Comparison of ENCODE assay signal across 15 cellular contexts in genomic region chr9:93461810-93462209, GRCh38.
"Had no signal": no experiment of that assay in that cellular context is flagged by ENCODE, and none has a peak within 500 bp of the region (broad histone marks: within the 10 kb centered on the region; RNA-seq: fewer than 3 reads in every experiment).

No MANE protein-coding gene starts in this region.

- ATAC-seq: activated CD4-positive, CD25-positive, alpha-beta regulatory T cell treated with anti-CD3 and anti-CD28 coated beads, Interleukin-2, amount 50 U/mL, for 24 hours had no signal

- H3K4me3 Mint-ChIP-seq: dendritic cell treated with granulocyte-macrophage colony-stimulating factor and Interleukin-4, amounts not matched to agents 40 ng/mL and 50 ng/mL, for 4 days; memory B cell had no signal

- H3K27me3 Mint-ChIP-seq: activated naive CD8-positive, alpha-beta T cell; dendritic cell treated with granulocyte-macrophage colony-stimulating factor and Interleukin-4, amounts not matched to agents 40 ng/mL and 50 ng/mL, for 4 days; memory B cell had no signal

- H3K4me3 ChIP-seq: cardiac muscle cell, tibial artery, uterus had no signal

- H3K9me3 Mint-ChIP-seq: memory B cell had no signal

- H3K9me3 ChIP-seq: tibial artery, uterus had no signal

- H3K36me3 ChIP-seq: cardiac muscle cell, tibial artery, uterus had no signal

- H3K27me3 ChIP-seq: cardiac muscle cell, tibial artery, uterus had no signal

- H3K27ac ChIP-seq: cardiac muscle cell, tibial artery, uterus had no signal

- DNase-seq: activated CD4-positive, alpha-beta T cell treated with anti-CD3 and anti-CD28 coated beads, Interleukin-2, amount 50 U/mL, for 1 hour; activated gamma-delta T cell treated with Interleukin-2 at 50 U/mL for 16 hours; amniotic stem cell; effector memory CD4-positive, alpha-beta T cell; retina; stimulated activated CD8-positive, alpha-beta memory T cell treated with anti-CD3 and anti-CD28 coated beads, Interleukin-4, amount 100 ng/mL, for 48 hours; stimulated activated naive CD4-positive, alpha-beta T cell; T-helper 9 cell; tibial artery; uterus had no signal
